ENCODE assay signal across 1 cellular context in the genomic region with DNA sequence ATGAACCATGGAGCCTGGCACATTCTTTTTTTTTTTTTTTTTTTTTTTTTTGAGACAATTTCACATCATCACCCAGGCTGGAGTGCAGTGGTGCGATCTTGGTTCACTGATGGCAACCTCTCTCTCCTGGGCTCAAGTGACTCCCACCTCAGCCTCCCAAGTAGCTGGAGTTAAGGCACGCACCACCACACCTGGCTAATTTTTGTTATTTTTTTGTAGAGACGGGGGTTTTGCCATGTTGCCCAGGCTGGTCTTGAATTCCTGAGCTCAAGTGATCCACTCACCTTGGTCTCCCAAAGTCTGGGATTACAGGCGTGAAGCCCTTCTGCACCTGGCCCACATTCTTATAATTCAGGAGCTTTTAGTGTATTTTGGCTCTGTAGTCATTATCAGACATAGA.
TF ChIP-seq lines count a peak whose summit lies in the region.

No MANE protein-coding gene starts in this region.

TF ChIP-seq in GM12878, 131 proteins besides CTCF, POLR2A, EP300 and RAD21:
- TF ChIP-seq POU2F2 (IDR thresholded peaks at IDR 0.05; ENCODE audit: borderline replicate concordance, low read depth, low read length): no peak
- no peak for TF ChIP-seq MYC (IDR thresholded peaks at IDR 0.05; ENCODE audit: insufficient read depth, insufficient read length, insufficient replicate concordance, low read length, severe bottlenecking)
- TF ChIP-seq DPF2 (IDR thresholded peaks at IDR 0.05): no peak
- TF ChIP-seq MYB (IDR thresholded peaks at IDR 0.05; ENCODE audit: borderline replicate concordance, low read depth, low read length): no peak
